Comparison of ENCODE assay signal across 32 cellular contexts in genomic region chr21:22263890-22264289, GRCh38.
"Had no signal": no experiment of that assay in that cellular context is flagged by ENCODE, and none has a peak within 500 bp of the region (broad histone marks: within the 10 kb centered on the region; RNA-seq: fewer than 3 reads in every experiment).

No MANE protein-coding gene starts in this region.

- H3K9me3 ChIP-seq: adrenal gland, ascending aorta, body of pancreas, breast epithelium had no signal

- DNase-seq: activated effector memory CD4-positive, alpha-beta T cell treated with anti-CD3 and anti-CD28 coated beads, Interleukin-2, amount 50 U/mL, for 16 hours; activated effector memory CD4-positive, alpha-beta T cell treated with Interleukin-2 at 50 U/mL for 16 hours; activated gamma-delta T cell; activated gamma-delta T cell treated with Interleukin-2 at 50 U/mL for 16 hours; activated naive CD4-positive, alpha-beta T cell; activated naive CD4-positive, alpha-beta T cell treated with anti-CD3 and anti-CD28 coated beads for 36 hours; activated naive CD4-positive, alpha-beta T cell treated with anti-CD3 and anti-CD28 coated beads, Interleukin-2, amount 10 ng/mL, durations not matched to agents 7 days and 5 days; activated naive CD4-positive, alpha-beta T cell treated with anti-CD3 and anti-CD28 coated beads, Interleukin-2, amount 50 U/mL, for 16 hours; activated naive CD4-positive, alpha-beta T cell treated with Interleukin-2 at 50 U/mL for 16 hours; activated naive CD8-positive, alpha-beta T cell treated with anti-CD3 and anti-CD28 coated beads for 36 hours; activated naive CD8-positive, alpha-beta T cell treated with anti-CD3 and anti-CD28 coated beads, Interleukin-2, amount 10 ng/mL, durations not matched to agents 7 days and 5 days; activated naive CD8-positive, alpha-beta T cell treated with anti-CD3 and anti-CD28 coated beads, Interleukin-2, amount 50 U/mL, for 24 hours; activated T-cell treated with anti-CD3 and anti-CD28 coated beads, Interleukin-2, amount 50 U/mL, for 1 hour; activated T-cell treated with anti-CD3 and anti-CD28 coated beads, Interleukin-2, amount 50 U/mL, for 24 hours; activated T-cell treated with anti-CD3 and anti-CD28 coated beads, Interleukin-2, amount 50 U/mL, for 4 hours; activated T-cell treated with anti-CD3 and anti-CD28 coated beads, Interleukin-2, amount 50 U/mL, for 48 hours; activated T-cell treated with anti-CD3 and anti-CD28 coated beads, Interleukin-2, amount 50 U/mL, for 72 hours; adrenal gland; amniotic stem cell; amygdala; anterior cingulate cortex; aorta; body of pancreas; brain microvascular endothelial cell; caudate nucleus; central memory CD4-positive, alpha-beta T cell; cerebellar nuclear complex had no signal

- H3K4me3 ChIP-seq: adrenal gland, ascending aorta, body of pancreas, breast epithelium, cardiac muscle cell had no signal

- H3K27ac ChIP-seq: adrenal gland, ascending aorta, body of pancreas, brain microvascular endothelial cell, breast epithelium, cardiac muscle cell had no signal

- H3K4me1 ChIP-seq: adrenal gland, ascending aorta, body of pancreas, breast epithelium had no signal

- H3K36me3 ChIP-seq: adrenal gland, ascending aorta, brain microvascular endothelial cell, breast epithelium, cardiac muscle cell had no signal

- H3K27me3 ChIP-seq: adrenal gland, ascending aorta, body of pancreas, brain microvascular endothelial cell, breast epithelium, cardiac muscle cell had no signal

- ATAC-seq: activated naive CD4-positive, alpha-beta T cell treated with anti-CD3 and anti-CD28 coated beads, Interleukin-2, amount 50 U/mL, for 72 hours; activated naive CD8-positive, alpha-beta T cell treated with anti-CD3 and anti-CD28 coated beads, Interleukin-2, amount 50 U/mL, for 24 hours; activated T-cell treated with anti-CD3 and anti-CD28 coated beads, Interleukin-2, amount 50 U/mL, for 4 hours; activated T-cell treated with anti-CD3 and anti-CD28 coated beads, Interleukin-2, amount 50 U/mL, for 72 hours; activated T-helper 17 cell treated with anti-CD3 and anti-CD28 coated beads, Interleukin-2, amount 50 U/mL, for 72 hours; body of pancreas had no signal
